In genomic region chr9:8845376-8845775, GRCh38 we compare ENCODE assay signal across 20 cellular contexts.
DNase-seq lines count a peak whose midpoint lies in the region; ATAC-seq and TF ChIP-seq lines count a peak whose summit lies in the region.
"Had no signal": no experiment of that assay in that cellular context is flagged by ENCODE, and none has a peak within 500 bp of the region (broad histone marks: within the 10 kb centered on the region; RNA-seq: fewer than 3 reads in every experiment).

No MANE protein-coding gene starts in this region.

- H3K4me3 ChIP-seq in body of pancreas, result no peak overlapping the region
- H3K4me3 ChIP-seq in psoas muscle, result no peak overlapping the region
- H3K4me3 ChIP-seq in upper lobe of right lung, result no peak overlapping the region
- H3K4me3 ChIP-seq: BLaER1, gastrocnemius medialis, lung, upper lobe of left lung had no signal

- intact Hi-C loops in body of pancreas (cut with DNase I) (no loop called here), psoas muscle (cut with DNase I) (no loop called here), upper lobe of right lung (cut with DNase I) (no loop called here)

- TF ChIP-seq POLR2A in body of pancreas (IDR thresholded peaks at IDR 0.05), result no peak

- H3K4me1 ChIP-seq in body of pancreas, result peaks cover 9% of the 10 kb centered on the region
- no peaks in the 10 kb centered on the region for H3K4me1 ChIP-seq in psoas muscle
- H3K4me1 ChIP-seq in upper lobe of right lung, result no peaks in the 10 kb centered on the region
- H3K4me1 ChIP-seq: BLaER1, parathyroid adenoma, upper lobe of left lung had no signal

- ATAC-seq in body of pancreas (peak; percentile 35), psoas muscle (peak in 3 of 4 donors; percentile 48 to 82 (median 53)), upper lobe of right lung (no peak)
- ATAC-seq: esophagus mucosa, gastrocnemius medialis had no signal

- H3K36me3 ChIP-seq in body of pancreas (replicated peaks in 1 of 2; ENCODE audit: insufficient read depth in 1 of 2, low read depth in 2 of 2) (no peaks in the 10 kb centered on the region), psoas muscle (ENCODE audit: insufficient read depth in 1 of 2, low read depth in 1 of 2) (no peaks in the 10 kb centered on the region), upper lobe of right lung (no peaks in the 10 kb centered on the region)
- H3K36me3 ChIP-seq: BLaER1, gastrocnemius medialis, upper lobe of left lung had no signal

- H3K27ac ChIP-seq in body of pancreas, result no peak overlapping the region
- H3K27ac ChIP-seq in psoas muscle, result no peak overlapping the region
- H3K27ac ChIP-seq in upper lobe of right lung, result no peak overlapping the region
- H3K27ac ChIP-seq: BLaER1, gastrocnemius medialis, KMS-11, parathyroid adenoma, upper lobe of left lung had no signal

- TF ChIP-seq CTCF in body of pancreas (IDR thresholded peaks at IDR 0.05) (no peak), psoas muscle (IDR thresholded peaks at IDR 0.05) (no peak), upper lobe of right lung (IDR thresholded peaks at IDR 0.05) (no peak)

- H3K9me3 ChIP-seq in body of pancreas (no peaks in the 10 kb centered on the region), psoas muscle (no peaks in the 10 kb centered on the region), upper lobe of right lung (no peaks in the 10 kb centered on the region)
- H3K9me3 ChIP-seq: BLaER1, gastrocnemius medialis, upper lobe of left lung had no signal

- DNase-seq in NCI-H2029 (lab: John Stamatoyannopoulos, UW), result peak; percentile 6
- no peak for DNase-seq in NCI-H2029 treated with DMSO at 0.1 percent for 48 hours (lab: John Stamatoyannopoulos, UW)
- DNase-seq in body of pancreas, result peak in 3 of 4 donors; percentile 19 to 55 (median 23)
- DNase-seq in hippocampal formation (lab: John Stamatoyannopoulos, UW), result peak; percentile 49 to 67
- no peak for DNase-seq in psoas muscle
- DNase-seq in NCI-H510A treated with DMSO at 0.1 percent for 48 hours (lab: John Stamatoyannopoulos, UW), result no peak
- no peak for DNase-seq in upper lobe of right lung
- DNase-seq in SKM-1 treated with dmso at 0.1 percent for 144 hours (lab: John Stamatoyannopoulos, UW; ENCODE audit: unreplicated experiment), result no peak
- DNase-seq: activated naive CD8-positive, alpha-beta T cell treated with anti-CD3 and anti-CD28 coated beads, Interleukin-2, amount 10 ng/mL, durations not matched to agents 7 days and 5 days; Calu3; effector CD4-positive, alpha-beta T cell; gastrocnemius medialis; GOT3; NK-92 treated with Interleukin-12 subunit alpha and Interleukin-12 subunit beta, amount 100 ng/mL, for 24 hours; upper lobe of left lung had no signal

- WGBS in body of pancreas, 2 donors, result 10 to 31% methylated on average over 2 of the region's 2 CpGs
- 13 to 29% (median 27%) methylated on average over 2 of the region's 2 CpGs for WGBS in psoas muscle, 3 donors

- H3K27me3 ChIP-seq in body of pancreas (no peaks in the 10 kb centered on the region), psoas muscle (ENCODE audit: insufficient read depth in 3 of 3, low read length in 2 of 3) (no peaks in the 10 kb centered on the region), upper lobe of right lung (no peaks in the 10 kb centered on the region)
- H3K27me3 ChIP-seq: BLaER1, gastrocnemius medialis, upper lobe of left lung had no signal

Comparison
In these comparisons a context has a peak if more than half of its experiments do, and no peak if none do; other contexts are left out.
1. DNase-seq: peak in NCI-H2029 (single experiment), body of pancreas (3 of 4) and hippocampal formation (2 of 2); none in NCI-H2029 treated with DMSO at 0.1 percent for 48 hours (single experiment), psoas muscle (0 of 2), NCI-H510A treated with DMSO at 0.1 percent for 48 hours (single experiment), upper lobe of right lung (single experiment) and SKM-1 treated with dmso at 0.1 percent for 144 hours (single experiment).